ENCODE assay signal across 11 cellular contexts in the genomic region with DNA sequence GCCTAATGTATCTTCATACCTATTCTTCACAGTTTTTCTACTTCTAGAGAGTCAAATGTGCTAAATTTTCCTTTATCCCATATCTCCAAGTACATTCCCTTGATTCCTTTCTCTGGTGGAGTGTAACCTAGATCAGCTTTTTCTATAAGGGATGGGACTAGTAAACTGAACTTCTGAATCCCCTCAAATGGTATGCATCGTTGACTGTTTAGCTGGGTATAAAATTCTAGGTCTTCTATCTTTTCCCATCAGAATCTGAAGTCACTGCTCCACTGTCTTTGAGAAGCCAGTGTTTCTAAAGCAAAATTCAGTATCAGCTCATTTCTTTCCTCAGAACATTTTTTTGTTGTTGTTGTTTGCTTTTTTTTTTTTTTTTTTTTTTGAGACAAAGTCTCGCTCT.
"Had no signal": no experiment of that assay in that cellular context is flagged by ENCODE, and none has a peak within 500 bp of the region (broad histone marks: within the 10 kb centered on the region; RNA-seq: fewer than 3 reads in every experiment).

No MANE protein-coding gene starts in this region.

- H2AFZ ChIP-seq: GM23248, GM23338 had no signal

- H3K36me3 ChIP-seq: HAP-1 had no signal

- H3K27ac ChIP-seq: GM23248 had no signal

- FAIRE-seq: H1, H54 had no signal

- ATAC-seq: GM23338, HCT116 had no signal

- H3K4me2 ChIP-seq: GM23338 had no signal

- H3K9ac ChIP-seq: GM23248 had no signal

- H3K4me1 ChIP-seq: HAP-1 had no signal

- DNase-seq: GM23248, GOT3, H7, H9, HCEC 1CT, HFFc6 had no signal

- H3K4me3 ChIP-seq: GM23248, GM23338, HAP-1 had no signal
